ENCODE assay signal across 28 cellular contexts in the genomic region with DNA sequence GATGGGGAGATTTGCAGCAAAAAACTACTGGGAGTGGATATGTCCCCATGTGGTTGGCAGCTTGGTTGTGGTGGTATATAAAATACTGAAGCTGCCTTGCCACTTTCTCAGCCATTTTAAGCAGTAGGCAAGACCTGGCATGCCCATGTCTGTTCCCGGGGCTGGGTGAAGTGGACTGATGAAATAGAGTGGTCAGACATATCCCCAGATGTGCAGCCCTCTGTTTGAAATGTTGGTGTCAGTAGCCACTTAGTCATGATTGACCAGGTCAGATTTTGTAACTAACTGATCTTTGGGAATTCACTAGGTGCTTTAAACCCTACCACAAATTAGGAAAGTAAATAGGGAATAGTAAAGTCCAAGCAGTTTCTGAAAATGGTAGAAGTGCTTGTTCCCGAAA.
DNase-seq lines count a peak whose midpoint lies in the region; ATAC-seq, FAIRE-seq and TF ChIP-seq lines count a peak whose summit lies in the region.
"Had no signal": no experiment of that assay in that cellular context is flagged by ENCODE, and none has a peak within 500 bp of the region (broad histone marks: within the 10 kb centered on the region; RNA-seq: fewer than 3 reads in every experiment).

No MANE protein-coding gene starts in this region.

- H3K36me3 Mint-ChIP-seq in CD14-positive monocyte, result peaks cover 52 to 64% of the 10 kb centered on the region in 2 donors
- peaks cover 16% of the 10 kb centered on the region for H3K36me3 Mint-ChIP-seq in activated T-helper 1 cell treated with anti-CD3 and anti-CD28 coated beads, Interleukin-12 subunit alpha, Interleukin-12 subunit beta, Interleukin-2, Interleukin-4 antibody, amounts not matched to agents 30 ng/mL and 10 ng/mL and 1 ng/mL, durations not matched to agents 14 hours and 24 hours and 36 hours (ENCODE audit: low read depth)

- H3K4me3 ChIP-seq in AG10803 (ENCODE audit: low read length) (no peak overlapping the region), bronchial epithelial cell (ENCODE audit: low read depth, low read length) (no peak overlapping the region)
- H3K4me3 ChIP-seq: BLaER1, sigmoid colon had no signal

- H3K36me3 ChIP-seq in bronchial epithelial cell (ENCODE audit: control insufficient read depth, insufficient read depth, low read length), result peaks cover 1% of the 10 kb centered on the region

- H3K27me3 Mint-ChIP-seq in CD14-positive monocyte (ENCODE audit: low read depth in 3 of 3), result no peaks in the 10 kb centered on the region
- no peaks in the 10 kb centered on the region for H3K27me3 Mint-ChIP-seq in activated T-helper 1 cell treated with anti-CD3 and anti-CD28 coated beads, Interleukin-12 subunit alpha, Interleukin-12 subunit beta, Interleukin-2, Interleukin-4 antibody, amounts not matched to agents 30 ng/mL and 10 ng/mL and 1 ng/mL, durations not matched to agents 14 hours and 24 hours and 36 hours (ENCODE audit: insufficient read depth)
- H3K27me3 Mint-ChIP-seq: activated CD8-positive, alpha-beta T cell treated with anti-CD3 and anti-CD28 coated beads for 36 hours; activated naive CD8-positive, alpha-beta T cell treated with anti-CD3 and anti-CD28 coated beads, Interleukin-2, amount 10 ng/mL, durations not matched to agents 7 days and 5 days; memory B cell; T-helper 17 cell had no signal

- DNase-seq in AG10803 (ENCODE audit: low read depth) (peak; percentile 17), HPDE6-E6E7 (ENCODE audit: extremely low spot score) (peak; percentile 38), bronchial epithelial cell (ENCODE audit: low read depth) (peak; percentile 75), glomerular visceral epithelial cell (ENCODE audit: extremely low spot score) (peak; percentile 4), CD14-positive monocyte (ENCODE audit: low spot score) (no peak), ecto neural progenitor cell (ENCODE audit: low spot score) (no peak)
- DNase-seq in activated T-helper 1 cell treated with anti-CD3 and anti-CD28 coated beads, Interleukin-12 subunit alpha, Interleukin-12 subunit beta, Interleukin-2, Interleukin-4 antibody, amounts not matched to agents 30 ng/mL and 10 ng/mL and 1 ng/mL, durations not matched to agents 14 hours and 24 hours and 36 hours (ENCODE audit: low spot score), result no peak
- DNase-seq: activated CD4-positive, CD25-positive, alpha-beta regulatory T cell treated with anti-CD3 and anti-CD28 coated beads, Interleukin-2, amount 50 U/mL, for 72 hours; activated CD8-positive, alpha-beta T cell treated with anti-CD3 and anti-CD28 coated beads for 36 hours; activated naive CD8-positive, alpha-beta T cell treated with anti-CD3 and anti-CD28 coated beads, Interleukin-2, amount 10 ng/mL, durations not matched to agents 7 days and 5 days; cerebellar nuclear complex; COR-L47; GF-D8; NCI-H2029; NCI-H82; sigmoid colon; SK-N-SH; stimulated activated CD4-positive, alpha-beta T cell treated with anti-CD3 and anti-CD28 coated beads, Interleukin-15, amount 100 ng/mL, for 24 hours; stimulated activated naive CD4-positive, alpha-beta T cell treated with Interleukin-2 at 50 U/mL for 16 hours; T-helper 17 cell had no signal

- TF ChIP-seq CTCF in AG10803 (conservative IDR thresholded peaks at IDR 0.05; ENCODE audit: low read length) (no peak), bronchial epithelial cell (IDR thresholded peaks at IDR 0.05; ENCODE audit: insufficient read depth, low read length, severe bottlenecking) (no peak), CD14-positive monocyte (IDR thresholded peaks at IDR 0.05) (no peak)

- H3K27ac Mint-ChIP-seq in CD14-positive monocyte, result no peak overlapping the region
- H3K27ac Mint-ChIP-seq in activated T-helper 1 cell treated with anti-CD3 and anti-CD28 coated beads, Interleukin-12 subunit alpha, Interleukin-12 subunit beta, Interleukin-2, Interleukin-4 antibody, amounts not matched to agents 30 ng/mL and 10 ng/mL and 1 ng/mL, durations not matched to agents 14 hours and 24 hours and 36 hours, result no peak overlapping the region
- H3K27ac Mint-ChIP-seq: activated CD8-positive, alpha-beta T cell treated with anti-CD3 and anti-CD28 coated beads for 36 hours; activated naive CD8-positive, alpha-beta T cell treated with anti-CD3 and anti-CD28 coated beads, Interleukin-2, amount 10 ng/mL, durations not matched to agents 7 days and 5 days; memory B cell; T-helper 17 cell had no signal

- no peak overlapping the region for H3K4me3 Mint-ChIP-seq in CD14-positive monocyte
- H3K4me3 Mint-ChIP-seq in activated T-helper 1 cell treated with anti-CD3 and anti-CD28 coated beads, Interleukin-12 subunit alpha, Interleukin-12 subunit beta, Interleukin-2, Interleukin-4 antibody, amounts not matched to agents 30 ng/mL and 10 ng/mL and 1 ng/mL, durations not matched to agents 14 hours and 24 hours and 36 hours, result no peak overlapping the region
- H3K4me3 Mint-ChIP-seq: activated CD8-positive, alpha-beta T cell treated with anti-CD3 and anti-CD28 coated beads for 36 hours; activated naive CD8-positive, alpha-beta T cell treated with anti-CD3 and anti-CD28 coated beads, Interleukin-2, amount 10 ng/mL, durations not matched to agents 7 days and 5 days; memory B cell; T-helper 17 cell had no signal

- H3K27me3 ChIP-seq in bronchial epithelial cell (ENCODE audit: control insufficient read depth, insufficient read depth, low read length), result no peaks in the 10 kb centered on the region
- H3K27me3 ChIP-seq: BLaER1, sigmoid colon had no signal

- H3K9me3 Mint-ChIP-seq in CD14-positive monocyte, result peaks cover 0 to 4% (median 2%) of the 10 kb centered on the region in 7 donors
- no peaks in the 10 kb centered on the region for H3K9me3 Mint-ChIP-seq in activated T-helper 1 cell treated with anti-CD3 and anti-CD28 coated beads, Interleukin-12 subunit alpha, Interleukin-12 subunit beta, Interleukin-2, Interleukin-4 antibody, amounts not matched to agents 30 ng/mL and 10 ng/mL and 1 ng/mL, durations not matched to agents 14 hours and 24 hours and 36 hours
- H3K9me3 Mint-ChIP-seq: activated naive CD8-positive, alpha-beta T cell treated with anti-CD3 and anti-CD28 coated beads, Interleukin-2, amount 10 ng/mL, durations not matched to agents 7 days and 5 days had no signal

- no peak for FAIRE-seq in bronchial epithelial cell (lab: Jason Lieb, UNC)
- FAIRE-seq: endothelial cell of umbilical vein, frontal cortex, GM19239, urothelium cell line had no signal

- no peak for ATAC-seq in HG02798 (IDR thresholded peaks at IDR 0.05; ENCODE audit: poor library complexity, unreplicated experiment)
- ATAC-seq: activated CD8-positive, alpha-beta T cell treated with anti-CD3 and anti-CD28 coated beads for 36 hours; HCT116; T-helper 17 cell had no signal

- intact Hi-C loops in CD14-positive monocyte (cut with micrococcal nuclease), result no loop called here
- intact Hi-C loops in activated T-helper 1 cell treated with anti-CD3 and anti-CD28 coated beads, Interleukin-12 subunit alpha, Interleukin-12 subunit beta, Interleukin-2, Interleukin-4 antibody, amounts not matched to agents 30 ng/mL and 10 ng/mL and 1 ng/mL, durations not matched to agents 14 hours and 24 hours and 36 hours (cut with micrococcal nuclease), result no loop called here

- H3K4me1 Mint-ChIP-seq in CD14-positive monocyte, result no peaks in the 10 kb centered on the region
- H3K4me1 Mint-ChIP-seq in activated T-helper 1 cell treated with anti-CD3 and anti-CD28 coated beads, Interleukin-12 subunit alpha, Interleukin-12 subunit beta, Interleukin-2, Interleukin-4 antibody, amounts not matched to agents 30 ng/mL and 10 ng/mL and 1 ng/mL, durations not matched to agents 14 hours and 24 hours and 36 hours (ENCODE audit: low read depth), result no peaks in the 10 kb centered on the region

Comparison
In these comparisons a context has a peak if more than half of its experiments do, and no peak if none do; other contexts are left out.
1. DNase-seq: peak in AG10803 (single experiment), HPDE6-E6E7 (single experiment), bronchial epithelial cell (single experiment) and glomerular visceral epithelial cell (single experiment); none in CD14-positive monocyte (single experiment), activated T-helper 1 cell treated with anti-CD3 and anti-CD28 coated beads, Interleukin-12 subunit alpha, Interleukin-12 subunit beta, Interleukin-2, Interleukin-4 antibody, amounts not matched to agents 30 ng/mL and 10 ng/mL and 1 ng/mL, durations not matched to agents 14 hours and 24 hours and 36 hours (single experiment) and ecto neural progenitor cell (single experiment).